ENCODE assay signal across 8 cellular contexts in genomic region chr6:33768644-33769120, GRCh38. TPM values are rescaled to one million over a fixed set of nuclear protein-coding genes. Genes with fewer than 3 reads are reported as not detected.
DNase-seq lines count a peak whose midpoint lies in the region; ATAC-seq and TF ChIP-seq lines count a peak whose summit lies in the region.

No MANE protein-coding gene starts in this region.

- H3K9me3 Mint-ChIP-seq in Calu3 (ENCODE audit: low read depth, unreplicated experiment): peaks cover 2% of the 10 kb centered on the region
- no peaks in the 10 kb centered on the region for H3K9me3 Mint-ChIP-seq in activated T-cell treated with anti-CD3 and anti-CD28 coated beads, Interleukin-2, amount 50 U/mL, for 4 hours
- H3K9me3 Mint-ChIP-seq in stimulated activated naive CD8-positive, alpha-beta T cell treated with anti-CD3 and anti-CD28 coated beads, Interleukin-15, amount 100 ng/mL, for 72 hours: no peaks in the 10 kb centered on the region

- intact Hi-C loops in Calu3 (cut with micrococcal nuclease; ENCODE audit: unreplicated experiment): loop anchor here (1.0 to 5.0 kb wide), 3 partner anchors 181 to 386 kb away; no protein-coding TSS in a partner anchor

- H3K9ac ChIP-seq in neural cell (ENCODE audit: low read length): no peak overlapping the region

- H3K4me3 ChIP-seq in fibroblast of mammary gland (ENCODE audit: control insufficient read depth, low read depth, low read length): no peak overlapping the region
- no peak overlapping the region for H3K4me3 ChIP-seq in neural cell (ENCODE audit: low read length)

- H3K27ac Mint-ChIP-seq in Calu3 (ENCODE audit: unreplicated experiment): no peak overlapping the region
- H3K27ac Mint-ChIP-seq in stimulated activated naive CD8-positive, alpha-beta T cell treated with anti-CD3 and anti-CD28 coated beads, Interleukin-15, amount 100 ng/mL, for 72 hours: no peak overlapping the region

- H3K4me1 Mint-ChIP-seq in Calu3 (ENCODE audit: low read depth, unreplicated experiment): peaks cover 6% of the 10 kb centered on the region
- H3K4me1 Mint-ChIP-seq in activated T-cell treated with anti-CD3 and anti-CD28 coated beads, Interleukin-2, amount 50 U/mL, for 4 hours (ENCODE audit: low read depth): peaks cover 5% of the 10 kb centered on the region
- H3K4me1 Mint-ChIP-seq in stimulated activated naive CD8-positive, alpha-beta T cell treated with anti-CD3 and anti-CD28 coated beads, Interleukin-15, amount 100 ng/mL, for 72 hours: peaks cover 18% of the 10 kb centered on the region

- H3K9me2 ChIP-seq in neural cell (ENCODE audit: insufficient read depth, low read length): no peaks in the 10 kb centered on the region

- H3K27me3 ChIP-seq in neural cell (ENCODE audit: insufficient read depth, low read depth, low read length): no peaks in the 10 kb centered on the region

- no peaks in the 10 kb centered on the region for H3K79me2 ChIP-seq in neural cell (replicated peaks; ENCODE audit: insufficient read depth, low read length)

- H3K36me3 Mint-ChIP-seq in Calu3 (ENCODE audit: insufficient read depth, unreplicated experiment): peaks cover 44% of the 10 kb centered on the region
- peaks cover 11% of the 10 kb centered on the region for H3K36me3 Mint-ChIP-seq in activated T-cell treated with anti-CD3 and anti-CD28 coated beads, Interleukin-2, amount 50 U/mL, for 4 hours (ENCODE audit: insufficient read depth)

- DNase-seq in Calu3 (peak; percentile 97), fibroblast of mammary gland (ENCODE audit: low read depth) (peak; percentile 71)
- peak; percentile 66 for DNase-seq in activated T-cell treated with anti-CD3 and anti-CD28 coated beads, Interleukin-2, amount 50 U/mL, for 4 hours
- DNase-seq in stimulated activated naive CD8-positive, alpha-beta T cell treated with anti-CD3 and anti-CD28 coated beads, Interleukin-15, amount 100 ng/mL, for 72 hours: peak; percentile 68 to 73

- BruUV-seq in Calu3 (replicated peaks; lab: Mats Ljungman, UMichigan): no TSS peak

- H3K27me3 Mint-ChIP-seq in Calu3 (ENCODE audit: unreplicated experiment): peaks cover 51% of the 10 kb centered on the region
- peaks cover 9% of the 10 kb centered on the region for H3K27me3 Mint-ChIP-seq in activated T-cell treated with anti-CD3 and anti-CD28 coated beads, Interleukin-2, amount 50 U/mL, for 4 hours (ENCODE audit: low read depth)
- H3K27me3 Mint-ChIP-seq in stimulated activated naive CD8-positive, alpha-beta T cell treated with anti-CD3 and anti-CD28 coated beads, Interleukin-15, amount 100 ng/mL, for 72 hours: peaks cover 50% of the 10 kb centered on the region

- TF ChIP-seq RAD21 in neural cell (conservative IDR thresholded peaks at IDR 0.05): peak; percentile 43

- ATAC-seq in HG03354 (IDR thresholded peaks at IDR 0.05; ENCODE audit: poor library complexity, severe bottlenecking, unreplicated experiment) (peak; percentile 62), HG02938 (IDR thresholded peaks at IDR 0.05; ENCODE audit: unreplicated experiment) (no peak)
- ATAC-seq in activated T-cell treated with anti-CD3 and anti-CD28 coated beads, Interleukin-2, amount 50 U/mL, for 4 hours: peak; percentile 73 to 75
- ATAC-seq in stimulated activated naive CD8-positive, alpha-beta T cell treated with anti-CD3 and anti-CD28 coated beads, Interleukin-15, amount 100 ng/mL, for 72 hours: peak; percentile 75

- no peak overlapping the region for H3K4me2 ChIP-seq in neural cell (ENCODE audit: low read length)

- no peak for TF ChIP-seq EP300 in neural cell (conservative IDR thresholded peaks at IDR 0.05; ENCODE audit: poor library complexity, severe bottlenecking)

- H2AFZ ChIP-seq in neural cell (ENCODE audit: low read depth, low read length): no peak overlapping the region

- no peak overlapping the region for H3K4me3 Mint-ChIP-seq in Calu3 (ENCODE audit: low read depth, unreplicated experiment)
- no peak overlapping the region for H3K4me3 Mint-ChIP-seq in activated T-cell treated with anti-CD3 and anti-CD28 coated beads, Interleukin-2, amount 50 U/mL, for 4 hours
- no peak overlapping the region for H3K4me3 Mint-ChIP-seq in stimulated activated naive CD8-positive, alpha-beta T cell treated with anti-CD3 and anti-CD28 coated beads, Interleukin-15, amount 100 ng/mL, for 72 hours

- no peaks in the 10 kb centered on the region for H3K9me3 ChIP-seq in neural cell (ENCODE audit: low read length)

- TF ChIP-seq CTCF in Calu3 (IDR thresholded peaks at IDR 0.05; ENCODE audit: unreplicated experiment): peak; percentile 97
- TF ChIP-seq CTCF in fibroblast of mammary gland (conservative IDR thresholded peaks at IDR 0.05; ENCODE audit: control insufficient read depth, insufficient read depth, low read depth, low read length): peak; percentile 89
- TF ChIP-seq CTCF in neural cell (IDR thresholded peaks at IDR 0.05; ENCODE audit: poor library complexity, severe bottlenecking): peak; percentile 61

- CTCF ChIA-PET in Calu3 (lab: Charles Lee): interaction anchor here (0.7 to 3.0 kb wide), 7 partner anchors 9 to 259 kb away, joined by 3 to 14 read pairs (median 4); partner anchors contain the start of gene UQCC2

- peaks cover 9% of the 10 kb centered on the region for H3K36me3 ChIP-seq in neural cell (ENCODE audit: insufficient read depth, low read length)

- H3F3A ChIP-seq in neural cell (ENCODE audit: insufficient read depth, low read length, poor library complexity, severe bottlenecking): peaks cover 3% of the 10 kb centered on the region

- H3K27ac ChIP-seq in neural cell (ENCODE audit: low read length): no peak overlapping the region

- no peaks in the 10 kb centered on the region for H4K20me1 ChIP-seq in neural cell (ENCODE audit: insufficient read depth)

TF ChIP-seq in PFSK-1, 5 proteins besides CTCF, POLR2A, EP300 and RAD21:
- TF ChIP-seq SIN3A (IDR thresholded peaks at IDR 0.05; ENCODE audit: borderline replicate concordance, insufficient read depth, low read length) (no peak), FOXP2 (optimal IDR thresholded peaks at IDR 0.05; ENCODE audit: borderline replicate concordance, extremely low read depth, extremely low read length, insufficient read depth) (peak; percentile 18)

TF ChIP-seq in neural cell, 6 proteins besides CTCF, POLR2A, EP300 and RAD21:
- TF ChIP-seq MXI1 (conservative IDR thresholded peaks at IDR 0.05; ENCODE audit: poor library complexity, severe bottlenecking) (no peak), SMC3 (conservative IDR thresholded peaks at IDR 0.05; ENCODE audit: poor library complexity) (peak; percentile 66)
TF ChIP-seq in neural cell: peak in this region for 1.

RNA-seq across cellular contexts. Expression of gene LEMD2, which starts 20.2 kb away (rescaled TPM):
- total RNA-seq in Calu3 (2022): 117 and 126 TPM in 2 replicates
- polyA plus RNA-seq in PFSK-1 (2012; ENCODE audit: insufficient read length, low read depth): 78.3 TPM
- 10 to 100 TPM; 44.4 to 51.8 (median 49.5) TPM for total RNA-seq in activated T-cell treated with anti-CD3 and anti-CD28 coated beads, Interleukin-2, amount 50 U/mL, for 4 hours
- 84.6 and 109 TPM in 2 replicates for polyA plus RNA-seq in neural cell
- polyA minus RNA-seq in neural cell: 49.4 and 59.2 TPM in 2 replicates

RNA-seq across cellular contexts. Expression of gene IP6K3, which starts 22.0 kb away (rescaled TPM):
- total RNA-seq in Calu3 (2022): not detected in 2 replicates
- not detected for polyA plus RNA-seq in PFSK-1 (2012; ENCODE audit: insufficient read length, low read depth)
- not detected for total RNA-seq in activated T-cell treated with anti-CD3 and anti-CD28 coated beads, Interleukin-2, amount 50 U/mL, for 4 hours
- polyA plus RNA-seq in neural cell: not detected in 2 replicates
- not detected in 2 replicates for polyA minus RNA-seq in neural cell

RNA-seq across cellular contexts. Expression of gene MLN, which starts 35.1 kb away (rescaled TPM):
- not detected in 2 replicates for total RNA-seq in Calu3 (2022)
- not detected for polyA plus RNA-seq in PFSK-1 (2012; ENCODE audit: insufficient read length, low read depth)
- total RNA-seq in activated T-cell treated with anti-CD3 and anti-CD28 coated beads, Interleukin-2, amount 50 U/mL, for 4 hours: not detected
- polyA plus RNA-seq in neural cell: not detected in 2 replicates
- not detected in 2 replicates for polyA minus RNA-seq in neural cell

RNA-seq across cellular contexts. Expression of gene UQCC2, which starts 57.2 kb away (rescaled TPM):
- 142 and 145 TPM in 2 replicates for total RNA-seq in Calu3 (2022)
- 291 TPM for polyA plus RNA-seq in PFSK-1 (2012; ENCODE audit: insufficient read length, low read depth)
- 100 to 1,000 TPM; 108 to 142 (median 110) TPM for total RNA-seq in activated T-cell treated with anti-CD3 and anti-CD28 coated beads, Interleukin-2, amount 50 U/mL, for 4 hours
- 109 and 123 TPM in 2 replicates for polyA plus RNA-seq in neural cell
- 32.3 and 39.4 TPM in 2 replicates for polyA minus RNA-seq in neural cell
